Comparison of ENCODE assay signal across 2 cellular contexts in the genomic region with DNA sequence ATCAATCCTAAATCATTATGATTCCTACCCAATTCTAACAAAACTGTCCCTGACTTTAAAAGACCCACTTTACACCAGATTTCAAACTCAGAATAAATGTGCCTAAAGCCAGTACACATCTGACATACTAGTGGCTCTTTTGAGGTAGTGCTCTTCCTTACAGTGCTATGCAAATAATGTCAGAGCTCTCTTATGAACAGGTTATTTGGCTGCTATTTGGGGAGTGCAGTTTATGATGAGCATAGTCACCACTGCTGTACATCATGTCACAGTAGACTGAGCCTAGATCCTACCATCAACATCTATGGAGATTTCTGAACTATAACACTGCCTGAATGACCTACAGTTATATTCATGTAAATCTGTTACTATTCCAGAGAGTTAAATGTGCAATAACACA.
TF ChIP-seq lines count a peak whose summit lies in the region.

No MANE protein-coding gene starts in this region.

TF ChIP-seq in GM12878, 131 proteins besides CTCF, POLR2A, EP300 and RAD21:
- TF ChIP-seq, protein P1, sequence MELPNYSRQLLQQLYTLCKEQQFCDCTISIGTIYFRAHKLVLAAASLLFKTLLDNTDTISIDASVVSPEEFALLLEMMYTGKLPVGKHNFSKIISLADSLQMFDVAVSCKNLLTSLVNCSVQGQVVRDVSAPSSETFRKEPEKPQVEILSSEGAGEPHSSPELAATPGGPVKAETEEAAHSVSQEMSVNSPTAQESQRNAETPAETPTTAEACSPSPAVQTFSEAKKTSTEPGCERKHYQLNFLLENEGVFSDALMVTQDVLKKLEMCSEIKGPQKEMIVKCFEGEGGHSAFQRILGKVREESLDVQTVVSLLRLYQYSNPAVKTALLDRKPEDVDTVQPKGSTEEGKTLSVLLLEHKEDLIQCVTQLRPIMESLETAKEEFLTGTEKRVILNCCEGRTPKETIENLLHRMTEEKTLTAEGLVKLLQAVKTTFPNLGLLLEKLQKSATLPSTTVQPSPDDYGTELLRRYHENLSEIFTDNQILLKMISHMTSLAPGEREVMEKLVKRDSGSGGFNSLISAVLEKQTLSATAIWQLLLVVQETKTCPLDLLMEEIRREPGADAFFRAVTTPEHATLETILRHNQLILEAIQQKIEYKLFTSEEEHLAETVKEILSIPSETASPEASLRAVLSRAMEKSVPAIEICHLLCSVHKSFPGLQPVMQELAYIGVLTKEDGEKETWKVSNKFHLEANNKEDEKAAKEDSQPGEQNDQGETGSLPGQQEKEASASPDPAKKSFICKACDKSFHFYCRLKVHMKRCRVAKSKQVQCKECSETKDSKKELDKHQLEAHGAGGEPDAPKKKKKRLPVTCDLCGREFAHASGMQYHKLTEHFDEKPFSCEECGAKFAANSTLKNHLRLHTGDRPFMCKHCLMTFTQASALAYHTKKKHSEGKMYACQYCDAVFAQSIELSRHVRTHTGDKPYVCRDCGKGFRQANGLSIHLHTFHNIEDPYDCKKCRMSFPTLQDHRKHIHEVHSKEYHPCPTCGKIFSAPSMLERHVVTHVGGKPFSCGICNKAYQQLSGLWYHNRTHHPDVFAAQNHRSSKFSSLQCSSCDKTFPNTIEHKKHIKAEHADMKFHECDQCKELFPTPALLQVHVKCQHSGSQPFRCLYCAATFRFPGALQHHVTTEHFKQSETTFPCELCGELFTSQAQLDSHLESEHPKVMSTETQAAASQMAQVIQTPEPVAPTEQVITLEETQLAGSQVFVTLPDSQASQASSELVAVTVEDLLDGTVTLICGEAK (IDR thresholded peaks at IDR 0.05; ENCODE audit: borderline replicate concordance): no peak
- no peak for TF ChIP-seq ZZZ3 (IDR thresholded peaks at IDR 0.05; ENCODE audit: control insufficient read depth, insufficient read length, low read depth)
- no peak for TF ChIP-seq MYB (IDR thresholded peaks at IDR 0.05; ENCODE audit: borderline replicate concordance, low read depth, low read length)
- no peak for TF ChIP-seq NRF1 (conservative IDR thresholded peaks at IDR 0.05; ENCODE audit: low read depth, low read length)
- TF ChIP-seq SIN3A (IDR thresholded peaks at IDR 0.05; ENCODE audit: low read depth, low read length): no peak
- no peak for TF ChIP-seq LARP7 (IDR thresholded peaks at IDR 0.05)
- TF ChIP-seq CREM (IDR thresholded peaks at IDR 0.05; ENCODE audit: low read depth): no peak
TF ChIP-seq in GM12878: peak in this region for 0.

TF ChIP-seq in WTC11, 78 proteins besides CTCF, POLR2A, EP300 and RAD21 (continued from another document):
- TF ChIP-seq ESRRA (CRISPR knock-in tag; IDR thresholded peaks at IDR 0.05; ENCODE audit: borderline replicate concordance): no peak
- TF ChIP-seq, protein P2, sequence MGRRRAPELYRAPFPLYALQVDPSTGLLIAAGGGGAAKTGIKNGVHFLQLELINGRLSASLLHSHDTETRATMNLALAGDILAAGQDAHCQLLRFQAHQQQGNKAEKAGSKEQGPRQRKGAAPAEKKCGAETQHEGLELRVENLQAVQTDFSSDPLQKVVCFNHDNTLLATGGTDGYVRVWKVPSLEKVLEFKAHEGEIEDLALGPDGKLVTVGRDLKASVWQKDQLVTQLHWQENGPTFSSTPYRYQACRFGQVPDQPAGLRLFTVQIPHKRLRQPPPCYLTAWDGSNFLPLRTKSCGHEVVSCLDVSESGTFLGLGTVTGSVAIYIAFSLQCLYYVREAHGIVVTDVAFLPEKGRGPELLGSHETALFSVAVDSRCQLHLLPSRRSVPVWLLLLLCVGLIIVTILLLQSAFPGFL (CRISPR knock-in tag; IDR thresholded peaks at IDR 0.05; ENCODE audit: borderline replicate concordance): no peak
- no peak for TF ChIP-seq NR3C1 (CRISPR knock-in tag; conservative IDR thresholded peaks at IDR 0.05; ENCODE audit: low read depth)
- no peak for TF ChIP-seq FOXP1 (CRISPR knock-in tag; IDR thresholded peaks at IDR 0.05; ENCODE audit: borderline replicate concordance)
- no peak for TF ChIP-seq NFE2L1 (CRISPR knock-in tag; IDR thresholded peaks at IDR 0.05)
- TF ChIP-seq NFYB (CRISPR knock-in tag; conservative IDR thresholded peaks at IDR 0.05; ENCODE audit: low read depth): no peak
- TF ChIP-seq NR1H2 (CRISPR knock-in tag; IDR thresholded peaks at IDR 0.05): no peak
- TF ChIP-seq ELF4 (CRISPR knock-in tag; IDR thresholded peaks at IDR 0.05; ENCODE audit: low read depth): no peak
